ENCODE assay signal across 1 cellular context in genomic region chr10:69497611-69498390, GRCh38.
TF ChIP-seq lines count a peak whose summit lies in the region.

No MANE protein-coding gene starts in this region.

TF ChIP-seq in HepG2, 621 proteins besides CTCF, POLR2A, EP300 and RAD21 (continued from another document):
- TF ChIP-seq ZNF597 (CRISPR knock-in tag; IDR thresholded peaks at IDR 0.05) (no peak), TMF1 (CRISPR knock-in tag; IDR thresholded peaks at IDR 0.05; ENCODE audit: low read depth) (no peak), ATF4 (CRISPR knock-in tag; IDR thresholded peaks at IDR 0.05) (no peak), FOXK2 (IDR thresholded peaks at IDR 0.05) (no peak), SMC3 (IDR thresholded peaks at IDR 0.05; ENCODE audit: low read length) (no peak), ZNF713 (CRISPR knock-in tag; IDR thresholded peaks at IDR 0.05) (no peak), ZNF556 (CRISPR knock-in tag; IDR thresholded peaks at IDR 0.05; ENCODE audit: borderline replicate concordance) (no peak), ZBTB40 (IDR thresholded peaks at IDR 0.05) (no peak), ZBTB40 (CRISPR knock-in tag; IDR thresholded peaks at IDR 0.05) (no peak), ZNF781 (CRISPR knock-in tag; IDR thresholded peaks at IDR 0.05; ENCODE audit: borderline replicate concordance, not compliant biosample characterization) (no peak)
TF ChIP-seq in HepG2: peak in this region for 0.
